ENCODE assay signal across 2 cellular contexts in the genomic region with DNA sequence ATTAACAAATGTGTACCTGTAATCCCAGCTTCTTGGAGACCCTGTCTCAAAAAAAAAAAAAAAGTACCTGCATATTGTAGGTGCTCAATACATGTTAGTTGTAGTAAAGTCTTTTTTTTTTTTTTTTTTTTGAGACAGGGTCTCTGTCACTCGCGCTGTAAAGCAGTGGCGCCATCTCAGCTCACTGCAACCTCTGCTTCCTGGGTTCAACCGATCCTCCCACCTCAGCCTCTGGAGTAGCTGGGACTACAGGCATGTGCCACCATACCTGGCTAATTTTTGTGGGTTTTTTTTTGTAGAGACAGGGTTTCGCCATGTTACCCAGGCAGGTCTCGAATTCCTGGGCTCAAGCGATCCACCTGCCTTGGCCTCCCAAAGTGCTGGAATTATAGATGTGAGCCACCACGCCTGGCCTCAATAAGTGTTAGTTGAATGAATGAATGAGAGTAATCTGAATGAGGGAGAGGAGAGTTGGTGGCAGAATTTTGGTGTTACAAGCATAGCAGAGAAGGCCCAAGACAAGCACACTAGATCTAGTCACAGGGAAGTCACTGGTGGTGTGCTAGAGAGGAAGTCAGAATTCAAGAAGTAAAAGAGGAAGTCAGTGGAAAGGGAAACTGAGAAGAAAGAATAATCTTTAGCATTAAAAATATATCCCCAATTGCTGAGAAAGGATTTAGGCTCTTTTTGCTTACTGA.
TF ChIP-seq lines count a peak whose summit lies in the region.

No MANE protein-coding gene starts in this region.

TF ChIP-seq in GM12891, 5 proteins besides CTCF, POLR2A, EP300 and RAD21:
- TF ChIP-seq SPI1 (IDR thresholded peaks at IDR 0.05; ENCODE audit: low read depth, low read length): peak; percentile 98
- no peak for TF ChIP-seq PAX5 (IDR thresholded peaks at IDR 0.05; ENCODE audit: insufficient read depth, low read length, severe bottlenecking)

TF ChIP-seq in K562, 482 proteins besides CTCF, POLR2A, EP300 and RAD21:
- TF ChIP-seq, protein P1, sequence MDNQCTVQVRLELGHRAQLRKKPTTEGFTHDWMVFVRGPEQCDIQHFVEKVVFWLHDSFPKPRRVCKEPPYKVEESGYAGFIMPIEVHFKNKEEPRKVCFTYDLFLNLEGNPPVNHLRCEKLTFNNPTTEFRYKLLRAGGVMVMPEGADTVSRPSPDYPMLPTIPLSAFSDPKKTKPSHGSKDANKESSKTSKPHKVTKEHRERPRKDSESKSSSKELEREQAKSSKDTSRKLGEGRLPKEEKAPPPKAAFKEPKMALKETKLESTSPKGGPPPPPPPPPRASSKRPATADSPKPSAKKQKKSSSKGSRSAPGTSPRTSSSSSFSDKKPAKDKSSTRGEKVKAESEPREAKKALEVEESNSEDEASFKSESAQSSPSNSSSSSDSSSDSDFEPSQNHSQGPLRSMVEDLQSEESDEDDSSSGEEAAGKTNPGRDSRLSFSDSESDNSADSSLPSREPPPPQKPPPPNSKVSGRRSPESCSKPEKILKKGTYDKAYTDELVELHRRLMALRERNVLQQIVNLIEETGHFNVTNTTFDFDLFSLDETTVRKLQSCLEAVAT (IDR thresholded peaks at IDR 0.05): 0 out of 4 replicates have a peak, but pooled peaks of 1 of the 2 experiments have one; percentile 19
- TF ChIP-seq CC2D1A (IDR thresholded peaks at IDR 0.05) (no peak), SPI1 (IDR thresholded peaks at IDR 0.05; ENCODE audit: borderline replicate concordance, low read depth, low read length) (peak; percentile 99), ZNF24 (IDR thresholded peaks at IDR 0.05) (0 out of 2 replicates have a peak, but pooled peaks have one; percentile 30)
- TF ChIP-seq, protein P2, sequence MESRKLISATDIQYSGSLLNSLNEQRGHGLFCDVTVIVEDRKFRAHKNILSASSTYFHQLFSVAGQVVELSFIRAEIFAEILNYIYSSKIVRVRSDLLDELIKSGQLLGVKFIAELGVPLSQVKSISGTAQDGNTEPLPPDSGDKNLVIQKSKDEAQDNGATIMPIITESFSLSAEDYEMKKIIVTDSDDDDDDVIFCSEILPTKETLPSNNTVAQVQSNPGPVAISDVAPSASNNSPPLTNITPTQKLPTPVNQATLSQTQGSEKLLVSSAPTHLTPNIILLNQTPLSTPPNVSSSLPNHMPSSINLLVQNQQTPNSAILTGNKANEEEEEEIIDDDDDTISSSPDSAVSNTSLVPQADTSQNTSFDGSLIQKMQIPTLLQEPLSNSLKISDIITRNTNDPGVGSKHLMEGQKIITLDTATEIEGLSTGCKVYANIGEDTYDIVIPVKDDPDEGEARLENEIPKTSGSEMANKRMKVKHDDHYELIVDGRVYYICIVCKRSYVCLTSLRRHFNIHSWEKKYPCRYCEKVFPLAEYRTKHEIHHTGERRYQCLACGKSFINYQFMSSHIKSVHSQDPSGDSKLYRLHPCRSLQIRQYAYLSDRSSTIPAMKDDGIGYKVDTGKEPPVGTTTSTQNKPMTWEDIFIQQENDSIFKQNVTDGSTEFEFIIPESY (CRISPR knock-in tag; IDR thresholded peaks at IDR 0.05): peak; percentile 95
- TF ChIP-seq, protein P3, sequence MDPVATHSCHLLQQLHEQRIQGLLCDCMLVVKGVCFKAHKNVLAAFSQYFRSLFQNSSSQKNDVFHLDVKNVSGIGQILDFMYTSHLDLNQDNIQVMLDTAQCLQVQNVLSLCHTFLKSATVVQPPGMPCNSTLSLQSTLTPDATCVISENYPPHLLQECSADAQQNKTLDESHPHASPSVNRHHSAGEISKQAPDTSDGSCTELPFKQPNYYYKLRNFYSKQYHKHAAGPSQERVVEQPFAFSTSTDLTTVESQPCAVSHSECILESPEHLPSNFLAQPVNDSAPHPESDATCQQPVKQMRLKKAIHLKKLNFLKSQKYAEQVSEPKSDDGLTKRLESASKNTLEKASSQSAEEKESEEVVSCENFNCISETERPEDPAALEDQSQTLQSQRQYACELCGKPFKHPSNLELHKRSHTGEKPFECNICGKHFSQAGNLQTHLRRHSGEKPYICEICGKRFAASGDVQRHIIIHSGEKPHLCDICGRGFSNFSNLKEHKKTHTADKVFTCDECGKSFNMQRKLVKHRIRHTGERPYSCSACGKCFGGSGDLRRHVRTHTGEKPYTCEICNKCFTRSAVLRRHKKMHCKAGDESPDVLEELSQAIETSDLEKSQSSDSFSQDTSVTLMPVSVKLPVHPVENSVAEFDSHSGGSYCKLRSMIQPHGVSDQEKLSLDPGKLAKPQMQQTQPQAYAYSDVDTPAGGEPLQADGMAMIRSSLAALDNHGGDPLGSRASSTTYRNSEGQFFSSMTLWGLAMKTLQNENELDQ (CRISPR knock-in tag; IDR thresholded peaks at IDR 0.05; ENCODE audit: borderline replicate concordance): no peak
